In genomic region chr12:109704371-109705098, GRCh38 we compare ENCODE assay signal across 23 cellular contexts. TPM values are rescaled to one million over a fixed set of nuclear protein-coding genes. Genes with fewer than 3 reads are reported as not detected.
"Had no signal": no experiment of that assay in that cellular context is flagged by ENCODE, and none has a peak within 500 bp of the region (broad histone marks: within the 10 kb centered on the region; RNA-seq: fewer than 3 reads in every experiment).

No MANE protein-coding gene starts in this region.

- H3K4me1 ChIP-seq: esophagus muscularis mucosa, foreskin keratinocyte, gastroesophageal sphincter, heart left ventricle, left lung, lower lobe of right lung had no signal

- H3K27ac ChIP-seq: coronary artery, dorsolateral prefrontal cortex, esophagus muscularis mucosa, foreskin keratinocyte, gastroesophageal sphincter, heart left ventricle, hepatocyte, left lung, lower lobe of right lung had no signal

- DNase-seq: dermis blood vessel endothelial cell; dorsolateral prefrontal cortex; effector CD4-positive, alpha-beta T cell; effector memory CD4-positive, alpha-beta T cell; foreskin keratinocyte; heart left ventricle; hypothalamus; immature natural killer cell; left cardiac atrium; left ventricle myocardium superior; lower lobe of right lung; mesenchymal stem cell; mucosa of descending colon; naive B cell had no signal

- H3K27me3 ChIP-seq: hepatocyte had no signal

- H3K9me3 ChIP-seq: esophagus muscularis mucosa, gastroesophageal sphincter, heart left ventricle, left lung, lower lobe of right lung, mucosa of descending colon had no signal

- H3K36me3 ChIP-seq: esophagus muscularis mucosa, gastroesophageal sphincter, heart left ventricle, left lung, lower lobe of right lung had no signal

- FAIRE-seq: colon, endothelial cell of umbilical vein, frontal cortex had no signal

- H3K4me3 ChIP-seq: coronary artery, dorsolateral prefrontal cortex, esophagus muscularis mucosa, gastroesophageal sphincter, heart left ventricle, hepatocyte, left lung, lower lobe of right lung, mucosa of descending colon had no signal

RNA-seq across cellular contexts. Expression of gene FAM222A, which starts 9.1 kb away (rescaled TPM):
- total RNA-seq: fibroblast of lung had no signal
